17 cellular contexts compared by ENCODE assay signal in genomic region chr15:33490703-33491102, GRCh38.
"Had no signal": no experiment of that assay in that cellular context is flagged by ENCODE, and none has a peak within 500 bp of the region (broad histone marks: within the 10 kb centered on the region; RNA-seq: fewer than 3 reads in every experiment).

No MANE protein-coding gene starts in this region.

- H3K27me3 ChIP-seq: SJCRH30 had no signal

- H3K27ac ChIP-seq: SJCRH30 had no signal

- DNase-seq: KBM-7, MM.1S, NCI-H1092 treated with DMSO at 0.1 percent for 48 hours, NCI-H1436, NCI-H1694, NCI-H187 treated with DMSO at 0.1 percent for 48 hours, NCI-H2029 treated with DMSO at 0.1 percent for 48 hours, NCI-H2171 treated with DMSO at 0.1 percent for 48 hours, NCI-H345, NCI-H446 treated with DMSO at 0.1 percent for 48 hours, NCI-H510A treated with DMSO at 0.1 percent for 48 hours, NCI-H526, NCI-H82, RPMI8226, SHP77 treated with DMSO at 0.1 percent for 48 hours, SJCRH30 had no signal

- ATAC-seq: SK-N-SH treated with all-trans-retinoic acid at 6 μM for 48 hours had no signal

- H3K4me3 ChIP-seq: SJCRH30 had no signal
